Comparison of ENCODE assay signal across 8 cellular contexts in genomic region chr17:16398270-16399267, GRCh38. TPM values are rescaled to one million over a fixed set of nuclear protein-coding genes. Genes with fewer than 3 reads are reported as not detected.
DNase-seq lines count a peak whose midpoint lies in the region; ATAC-seq and TF ChIP-seq lines count a peak whose summit lies in the region.

No MANE protein-coding gene starts in this region.

- no peak for DNase-seq in GM23338 (ENCODE audit: low spot score)
- DNase-seq in OCI-M1 (lab: John Stamatoyannopoulos, UW), result peak; percentile 33
- no peak for DNase-seq in left lobe of liver (ENCODE audit: low spot score)
- no peak for DNase-seq in NCI-H128 (lab: John Stamatoyannopoulos, UW; ENCODE audit: unreplicated experiment)
- no peak for DNase-seq in effector memory CD4-positive, alpha-beta T cell
- no peak for DNase-seq in substantia nigra (lab: John Stamatoyannopoulos, UW)
- DNase-seq in hepatic stellate cell (ENCODE audit: low spot score), result no peak

- no peaks in the 10 kb centered on the region for H3K36me3 ChIP-seq in GM23338 (ENCODE audit: insufficient read depth)
- H3K36me3 ChIP-seq in effector memory CD4-positive, alpha-beta T cell (ENCODE audit: control insufficient read depth, insufficient read depth, low read length), result no peaks in the 10 kb centered on the region

- peak overlapping the region; percentile 66 for H3K27ac ChIP-seq in GM23338 (ENCODE audit: low read depth)
- H3K27ac ChIP-seq in effector memory CD4-positive, alpha-beta T cell (ENCODE audit: insufficient read depth, low read length, poor library complexity, severe bottlenecking), result no peak overlapping the region
- H3K27ac ChIP-seq in substantia nigra (ENCODE audit: low read depth, low read length, poor library complexity, severe bottlenecking), result no peak overlapping the region

- no peaks in the 10 kb centered on the region for H3K79me2 ChIP-seq in GM23338 (replicated peaks; ENCODE audit: insufficient read depth)

- H3K27ac Mint-ChIP-seq in GM23338, result peak overlapping the region; percentile 85

- no peak for TF ChIP-seq CTCF in GM23338 (conservative IDR thresholded peaks at IDR 0.05; ENCODE audit: low read depth in 2 of 2)

- no peaks in the 10 kb centered on the region for H3K9me2 ChIP-seq in GM23338 (ENCODE audit: insufficient read depth)

- no peak overlapping the region for H3K4me3 Mint-ChIP-seq in GM23338

- H3F3A ChIP-seq in GM23338 (replicated peaks; ENCODE audit: low read depth), result no peaks in the 10 kb centered on the region

- H3K4me1 ChIP-seq in GM23338 (ENCODE audit: insufficient read depth), result peaks cover 19% of the 10 kb centered on the region
- no peaks in the 10 kb centered on the region for H3K4me1 ChIP-seq in effector memory CD4-positive, alpha-beta T cell (ENCODE audit: control insufficient read depth, insufficient read depth, low read length, poor library complexity, severe bottlenecking)

- H3K9me3 Mint-ChIP-seq in GM23338, result no peaks in the 10 kb centered on the region

- peaks cover 21% of the 10 kb centered on the region for H3K4me1 Mint-ChIP-seq in GM23338

- H4K20me1 ChIP-seq in GM23338 (replicated peaks; ENCODE audit: insufficient read depth), result no peaks in the 10 kb centered on the region

- ATAC-seq in GM18517 (IDR thresholded peaks at IDR 0.05; ENCODE audit: unreplicated experiment) (peak; percentile 77), GM23338 (peak; percentile 79), left lobe of liver (peak; percentile 87)

- H3K4me2 ChIP-seq in GM23338, result no peak overlapping the region

- no peaks in the 10 kb centered on the region for H3K27me3 ChIP-seq in GM23338 (ENCODE audit: insufficient read depth)
- no peaks in the 10 kb centered on the region for H3K27me3 ChIP-seq in effector memory CD4-positive, alpha-beta T cell (replicated peaks; ENCODE audit: control insufficient read depth, insufficient read depth, low read length, poor library complexity, severe bottlenecking)

- H3K27me3 Mint-ChIP-seq in GM23338 (ENCODE audit: insufficient read depth, low read depth, poor library complexity), result peaks cover 5% of the 10 kb centered on the region

- no peak overlapping the region for H3K4me3 ChIP-seq in GM23338
- H3K4me3 ChIP-seq in effector memory CD4-positive, alpha-beta T cell (ENCODE audit: insufficient read depth, low read depth, low read length, poor library complexity, severe bottlenecking), result no peak overlapping the region

- no peaks in the 10 kb centered on the region for H3K36me3 Mint-ChIP-seq in GM23338 (ENCODE audit: low read depth)

- no peaks in the 10 kb centered on the region for H3K9me3 ChIP-seq in effector memory CD4-positive, alpha-beta T cell (ENCODE audit: control insufficient read depth, low read length)

- H2AFZ ChIP-seq in GM23338, result no peak overlapping the region

TF ChIP-seq in GM23338, 12 proteins besides CTCF, POLR2A, EP300 and RAD21 (continues in another document):
- TF ChIP-seq NANOG (IDR thresholded peaks at IDR 0.05; ENCODE audit: borderline replicate concordance) (no peak), EZH2phosphoT487 (IDR thresholded peaks at IDR 0.05; ENCODE audit: unreplicated experiment) (no peak), EZH2 (IDR thresholded peaks at IDR 0.05; ENCODE audit: low read depth, unreplicated experiment) (no peak), JUNB (IDR thresholded peaks at IDR 0.05; ENCODE audit: unreplicated experiment) (no peak), ZNF331 (CRISPR knock-in tag; IDR thresholded peaks at IDR 0.05; ENCODE audit: low read depth) (no peak), CREB1 (CRISPR knock-in tag; IDR thresholded peaks at IDR 0.05; ENCODE audit: low read depth) (no peak), ZNF114 (CRISPR knock-in tag; IDR thresholded peaks at IDR 0.05) (no peak), ZNF462 (CRISPR knock-in tag; IDR thresholded peaks at IDR 0.05) (no peak), POLR2AphosphoS5 (IDR thresholded peaks at IDR 0.05; ENCODE audit: low read depth) (no peak), ETS1 (IDR thresholded peaks at IDR 0.05) (no peak), STAT1 (IDR thresholded peaks at IDR 0.05; ENCODE audit: unreplicated experiment) (no peak)

RNA-seq across cellular contexts. Expression of gene TRPV2, which starts 16.8 kb away (rescaled TPM):
- 1.6 and 3.2 TPM in 2 replicates for total RNA-seq in GM23338 (2014; rRNA removed; shearing (Covaris generic))
- polyA plus RNA-seq in GM23338 (2016; fragmentation: Nextera tagmentation; extraction: Ambion mirVana), result 1.7 and 3.7 TPM in 2 replicates
- 3.1 TPM for total RNA-seq in left lobe of liver

RNA-seq across cellular contexts. Expression of gene UBB, which starts 17.7 kb away (rescaled TPM):
- total RNA-seq in GM23338 (2014; rRNA removed; shearing (Covaris generic)), result 812 and 871 TPM in 2 replicates
- 1,581 and 1,692 TPM in 2 replicates for polyA plus RNA-seq in GM23338 (2016; fragmentation: Nextera tagmentation; extraction: Ambion mirVana)
- 1,692 TPM for total RNA-seq in left lobe of liver

RNA-seq across cellular contexts. Expression of gene CENPV, which starts 45.3 kb away (rescaled TPM):
- total RNA-seq in GM23338 (2014; rRNA removed; shearing (Covaris generic)), result 300 and 312 TPM in 2 replicates
- 139 and 149 TPM in 2 replicates for polyA plus RNA-seq in GM23338 (2016; fragmentation: Nextera tagmentation; extraction: Ambion mirVana)
- total RNA-seq in left lobe of liver, result 22.8 TPM

Comparison
In these comparisons a context has a peak if more than half of its experiments do, and no peak if none do; other contexts are left out.
1. RNA of gene CENPV, which starts 45.3 kb away (total RNA-seq): 300 to 312 TPM in GM23338; 22.8 TPM in left lobe of liver (single experiment); every median in the first group is over 10 times any median in the second.
2. Peak in every context shown above with its lines, with median percentiles within 50 percentile points of each other: ATAC-seq.